In genomic region chr12:52085682-52086180, GRCh38 we compare ENCODE assay signal across 1 cellular context.
TF ChIP-seq lines count a peak whose summit lies in the region.

No MANE protein-coding gene starts in this region.

TF ChIP-seq in H1, 55 proteins besides CTCF, POLR2A, EP300 and RAD21:
- no peak for TF ChIP-seq SIRT6 (IDR thresholded peaks at IDR 0.05; ENCODE audit: low read length)
- TF ChIP-seq CBX5 (IDR thresholded peaks at IDR 0.05; ENCODE audit: low read depth, low read length): no peak
TF ChIP-seq in H1: peak in this region for 0.
